ENCODE assay signal across 1 cellular context in genomic region chr13:52011690-52012511, GRCh38.
TF ChIP-seq lines count a peak whose summit lies in the region.

ALG11 (plus strand) TSS chr13:52012398; CDS start chr13:52012419, 21 bp downstream.

TF ChIP-seq in HEK293, 187 proteins besides CTCF, POLR2A, EP300 and RAD21 (continued from another document and continues in another):
- TF ChIP-seq ZNF398 (tag by site-specific recombination; IDR thresholded peaks at IDR 0.05) (no peak), ZNF202 (tag by site-specific recombination; IDR thresholded peaks at IDR 0.05; ENCODE audit: borderline replicate concordance) (no peak), ZNF302 (tag by site-specific recombination; IDR thresholded peaks at IDR 0.05; ENCODE audit: low read depth) (no peak), ZNF404 (tag by site-specific recombination; IDR thresholded peaks at IDR 0.05) (no peak), ZNF585B (tag by site-specific recombination; IDR thresholded peaks at IDR 0.05) (no peak), ZNF394 (tag by site-specific recombination; IDR thresholded peaks at IDR 0.05; ENCODE audit: borderline replicate concordance) (no peak), PRDM10 (tag by site-specific recombination; IDR thresholded peaks at IDR 0.05) (no peak), ZNF292 (tag by site-specific recombination; IDR thresholded peaks at IDR 0.05; ENCODE audit: borderline replicate concordance, low read depth) (no peak), KLF10 (tag by site-specific recombination; IDR thresholded peaks at IDR 0.05) (peak; percentile 92), ZNF169 (tag by site-specific recombination; IDR thresholded peaks at IDR 0.05) (no peak), MZF1 (tag by site-specific recombination; IDR thresholded peaks at IDR 0.05; ENCODE audit: borderline replicate concordance) (no peak), ZBTB6 (tag by site-specific recombination; IDR thresholded peaks at IDR 0.05) (no peak; the same call in 1 of the 2 replicates), ZNF549 (tag by site-specific recombination; IDR thresholded peaks at IDR 0.05) (no peak), ZNF223 (tag by site-specific recombination; IDR thresholded peaks at IDR 0.05) (peak; percentile 91), OSR2 (tag by site-specific recombination; IDR thresholded peaks at IDR 0.05) (0 out of 2 replicates have a peak, but pooled peaks have one; percentile 11), ZNF624 (tag by site-specific recombination; IDR thresholded peaks at IDR 0.05) (no peak), GLI4 (tag by site-specific recombination; IDR thresholded peaks at IDR 0.05) (no peak), ZNF658 (tag by site-specific recombination; IDR thresholded peaks at IDR 0.05) (no peak), ZNF513 (tag by site-specific recombination; IDR thresholded peaks at IDR 0.05) (no peak), ZNF670 (tag by site-specific recombination; IDR thresholded peaks at IDR 0.05; ENCODE audit: low read depth) (no peak), ZNF133 (tag by site-specific recombination; IDR thresholded peaks at IDR 0.05) (no peak), ZNF423 (tag by site-specific recombination; IDR thresholded peaks at IDR 0.05) (0 out of 2 replicates have a peak, but pooled peaks have one; percentile 11), SETDB1 (IDR thresholded peaks at IDR 0.05; ENCODE audit: insufficient read length, low read length) (no peak), ZNF184 (tag by site-specific recombination; IDR thresholded peaks at IDR 0.05) (no peak), ZNF555 (tag by site-specific recombination; conservative IDR thresholded peaks at IDR 0.05) (no peak), PATZ1 (tag by site-specific recombination; IDR thresholded peaks at IDR 0.05) (peak; percentile 99), ZNF341 (tag by site-specific recombination; IDR thresholded peaks at IDR 0.05; ENCODE audit: low read depth) (peak; percentile 33), ZNF248 (tag by site-specific recombination; IDR thresholded peaks at IDR 0.05) (no peak), ZNF510 (tag by site-specific recombination; IDR thresholded peaks at IDR 0.05; ENCODE audit: insufficient replicate concordance) (no peak), ZNF274 (IDR thresholded peaks at IDR 0.05; ENCODE audit: low read length) (no peak), ZNF274 (tag by site-specific recombination; IDR thresholded peaks at IDR 0.05; ENCODE audit: borderline replicate concordance) (no peak), ZNF324 (tag by site-specific recombination; IDR thresholded peaks at IDR 0.05) (0 out of 2 replicates have a peak, but pooled peaks have one; percentile 21), ZNF280C (tag by site-specific recombination; IDR thresholded peaks at IDR 0.05) (no peak), ZNF768 (tag by site-specific recombination; IDR thresholded peaks at IDR 0.05) (no peak), HOXA7 (CRISPR knock-in tag; IDR thresholded peaks at IDR 0.05; ENCODE audit: borderline replicate concordance) (no peak), ZNF645 (tag by site-specific recombination; IDR thresholded peaks at IDR 0.05) (no peak), ZBTB26 (tag by site-specific recombination; optimal IDR thresholded peaks at IDR 0.05) (peak; percentile 96), ZNF350 (tag by site-specific recombination; IDR thresholded peaks at IDR 0.05) (no peak), PRDM2 (tag by site-specific recombination; IDR thresholded peaks at IDR 0.05; ENCODE audit: borderline replicate concordance) (no peak), ZNF626 (tag by site-specific recombination; IDR thresholded peaks at IDR 0.05) (no peak)
